In the genomic region with DNA sequence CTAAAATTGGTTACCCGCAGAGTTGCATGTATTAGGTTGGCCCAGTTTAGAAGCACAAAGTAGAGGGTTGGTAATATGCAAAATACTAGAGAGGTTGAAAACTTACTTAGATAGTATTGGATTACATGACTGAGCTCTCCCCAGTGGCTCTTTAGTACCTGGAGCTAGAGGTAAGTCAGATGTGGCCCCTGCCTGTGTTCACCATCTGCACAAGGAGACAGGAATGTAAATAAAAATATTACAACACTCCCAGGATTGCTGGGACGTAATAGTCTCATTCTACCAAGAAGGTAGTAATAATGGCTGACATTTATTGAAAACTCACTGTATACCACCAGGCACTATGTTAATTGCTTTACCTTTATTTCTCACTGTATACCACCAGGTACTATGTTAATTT, we compare ENCODE assay signal across 26 cellular contexts.
"Had no signal": no experiment of that assay in that cellular context is flagged by ENCODE, and none has a peak within 500 bp of the region (broad histone marks: within the 10 kb centered on the region; RNA-seq: fewer than 3 reads in every experiment).

No MANE protein-coding gene starts in this region.

- H3K4me3 ChIP-seq: esophagus muscularis mucosa, heart right ventricle, lung, mucosa of descending colon, right lobe of liver, stomach, thyroid gland had no signal

- DNase-seq: cerebellar nuclear complex; cortex of kidney; effector memory CD8-positive, alpha-beta T cell; foreskin melanocyte; glutamatergic neuron; heart right ventricle; hypothalamus; immature natural killer cell; islet precursor cell; kidney glomerular epithelial cell; mesenchymal stem cell; mucosa of descending colon; naive B cell; right lobe of liver; stimulated activated CD4-positive, alpha-beta T cell treated with anti-CD3 and anti-CD28 coated beads, Interleukin-2, amount 100 ng/mL, for 24 hours; stimulated activated CD4-positive, alpha-beta T cell treated with anti-CD3 and anti-CD28 coated beads, Interleukin-4, amount 100 ng/mL, for 24 hours; stimulated activated naive CD4-positive, alpha-beta T cell treated with Interleukin-2 at 50 U/mL for 16 hours; stomach; thyroid gland had no signal

- H3K4me1 ChIP-seq: esophagus muscularis mucosa, heart right ventricle, parathyroid adenoma, right lobe of liver, stomach, thyroid gland had no signal

- H3K9me3 ChIP-seq: esophagus muscularis mucosa, heart right ventricle, mucosa of descending colon, neutrophil, right lobe of liver, stomach, thyroid gland had no signal

- H3K36me3 ChIP-seq: esophagus muscularis mucosa, heart right ventricle, neutrophil, right lobe of liver, stomach, thyroid gland had no signal

- FAIRE-seq: urothelium cell line had no signal

- H3K27ac ChIP-seq: esophagus muscularis mucosa, heart right ventricle, neutrophil, parathyroid adenoma, right lobe of liver, stomach, thyroid gland had no signal

- ATAC-seq: effector memory CD8-positive, alpha-beta T cell; heart right ventricle; mucosa of descending colon; natural killer cell treated with Interleukin-12 subunit alpha and Interleukin-12 subunit beta and Interleukin-15 and Interleukin-18, amount 100 ng/mL, for 72 hours; right lobe of liver; stimulated activated effector memory CD8-positive, alpha-beta T cell treated with anti-CD3 and anti-CD28 coated beads, Interleukin-12 subunit alpha, Interleukin-12 subunit beta, amount 100 ng/mL, for 72 hours had no signal

- H2AFZ ChIP-seq: parathyroid adenoma had no signal

- H3K27me3 ChIP-seq: heart right ventricle, neutrophil, right lobe of liver, stomach, thyroid gland had no signal

- H3K9ac ChIP-seq: parathyroid adenoma had no signal

- H3K79me2 ChIP-seq: parathyroid adenoma had no signal
